Comparison of ENCODE assay signal across 10 cellular contexts in the genomic region with DNA sequence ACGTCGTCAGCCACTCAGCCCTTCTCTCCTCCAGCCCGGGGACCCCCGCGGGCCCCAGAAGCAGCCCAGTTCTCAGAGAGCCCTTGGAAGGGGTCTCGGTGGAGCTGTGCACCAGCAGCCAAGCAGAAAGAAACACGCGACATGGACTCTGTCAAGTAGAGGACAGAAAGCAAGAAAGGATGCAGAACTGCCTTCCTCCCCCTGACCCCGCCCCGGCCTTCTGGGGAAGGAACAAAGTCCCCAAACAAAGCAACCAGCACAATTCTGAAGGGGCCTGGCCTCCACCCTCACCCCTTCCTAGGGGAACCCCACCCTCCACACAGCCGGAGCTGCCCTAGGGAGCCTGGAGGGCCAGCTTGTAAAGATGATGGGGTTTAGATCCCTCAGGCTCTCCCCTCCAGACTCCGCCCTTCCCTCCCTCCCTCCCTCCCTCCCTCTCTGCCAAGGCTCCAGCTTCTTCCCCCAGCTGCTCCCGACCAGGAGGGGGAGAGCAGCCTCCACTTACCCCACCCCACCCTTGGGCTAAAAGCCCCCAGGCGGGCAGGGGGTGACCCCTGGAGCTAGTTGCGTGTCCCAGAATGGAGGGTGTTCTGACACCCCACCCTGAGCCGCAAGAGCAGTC. TPM values are rescaled to one million over a fixed set of nuclear protein-coding genes. Genes with fewer than 3 reads are reported as not detected.
A peak's percentile ranks its signal among the peaks of the same experiment; 100 is the strongest.
DNase-seq lines count a peak whose midpoint lies in the region; ATAC-seq and TF ChIP-seq lines count a peak whose summit lies in the region.
"Had no signal": no experiment of that assay in that cellular context is flagged by ENCODE, and none has a peak within 500 bp of the region (broad histone marks: within the 10 kb centered on the region; RNA-seq: fewer than 3 reads in every experiment).

No MANE protein-coding gene starts in this region.

- WGBS in heart right ventricle, 2 donors: 60 to 67% methylated on average over 16 of the region's 16 CpGs
- WGBS in upper lobe of left lung, 2 donors: 41 to 42% methylated on average over 12 to 15 of the region's 16 CpGs
- 76% methylated on average over 8 of the region's 16 CpGs for WGBS in right lobe of liver (ENCODE audit: insufficient coverage, low coverage, low lambda C conversion rate, missing lambda C conversion rate)

- peak in 1 of 8 donors; percentile 0 for ATAC-seq in heart right ventricle
- ATAC-seq in Right ventricle myocardium superior (ENCODE audit: poor library complexity): no peak
- no peak for ATAC-seq in upper lobe of left lung (ENCODE audit: low FRiP score in 2 of 2)
- ATAC-seq in right lobe of liver: no peak
- no peak for ATAC-seq in HG03095 (IDR thresholded peaks at IDR 0.05; ENCODE audit: unreplicated experiment)
- ATAC-seq in HG02763 (IDR thresholded peaks at IDR 0.05; ENCODE audit: unreplicated experiment): no peak

- no peak for DNase-seq in heart right ventricle
- DNase-seq in Right ventricle myocardium superior: no peak
- no peak for DNase-seq in RWPE1 (ENCODE audit: low spot score)
- DNase-seq in upper lobe of left lung: no peak
- no peak for DNase-seq in right lobe of liver
- DNase-seq: DMS153, NCI-H2029 treated with DMSO at 0.1 percent for 48 hours had no signal

- TF ChIP-seq EP300 in upper lobe of left lung (IDR thresholded peaks at IDR 0.05): no peak

- H3K36me3 ChIP-seq in heart right ventricle: peaks cover 0 to 29% (median 0%) of the 10 kb centered on the region in 9 donors
- no peaks in the 10 kb centered on the region for H3K36me3 ChIP-seq in iPS-20b (ENCODE audit: insufficient read depth, low read depth, low read length)
- H3K36me3 ChIP-seq in upper lobe of left lung: peaks cover 0 to 21% (median 10%) of the 10 kb centered on the region in 4 donors
- peaks cover 0 to 3% (median 0%) of the 10 kb centered on the region in 4 donors for H3K36me3 ChIP-seq in right lobe of liver

- intact Hi-C loops in heart right ventricle (cut with DNase I): loop anchor here in 2 of 10 donors (5.0 kb wide), 2 partner anchors 113 to 118 kb away; no protein-coding TSS in a partner anchor
- intact Hi-C loops in Right ventricle myocardium superior (cut with DNase I): loop anchor here (2.0 kb wide), 1 partner anchor 112 kb away; no protein-coding TSS in a partner anchor
- intact Hi-C loops in right lobe of liver (cut with DNase I): loop anchor here in 1 of 2 donors (5.0 to 10.0 kb wide), 2 partner anchors 60 to 113 kb away; no protein-coding TSS in a partner anchor

- no peaks in the 10 kb centered on the region for H3K9me3 ChIP-seq in heart right ventricle
- H3K9me3 ChIP-seq in iPS-20b (ENCODE audit: insufficient read depth, low read depth, low read length): no peaks in the 10 kb centered on the region
- H3K9me3 ChIP-seq in upper lobe of left lung: no peaks in the 10 kb centered on the region
- no peaks in the 10 kb centered on the region for H3K9me3 ChIP-seq in right lobe of liver

- H3K27ac ChIP-seq in heart right ventricle (peak overlapping the region; percentile 43 to 96 (median 90)), RWPE1 (peak overlapping the region; percentile 72), iPS-20b (ENCODE audit: low read length) (no peak overlapping the region), upper lobe of left lung (peak overlapping the region; percentile 92 to 98 (median 95)), right lobe of liver (no peak overlapping the region)

- H3K27me3 ChIP-seq in heart right ventricle (no peaks in the 10 kb centered on the region), iPS-20b (ENCODE audit: insufficient read depth, low read length) (peaks cover 100% of the 10 kb centered on the region), upper lobe of left lung (no peaks in the 10 kb centered on the region), right lobe of liver (peaks cover 0 to 6% of the 10 kb centered on the region in 2 donors)

- TF ChIP-seq CTCF in heart right ventricle (IDR thresholded peaks at IDR 0.05) (no peak), RWPE1 (conservative IDR thresholded peaks at IDR 0.05; ENCODE audit: low read depth) (no peak), upper lobe of left lung (IDR thresholded peaks at IDR 0.05) (no peak), right lobe of liver (IDR thresholded peaks at IDR 0.05) (no peak)

- CTCF ChIA-PET in RWPE1 (lab: Yijun Ruan, JAX): interaction anchor here (0.6 to 3.4 kb wide), 7 partner anchors 15 to 182 kb away, joined by 3 to 37 read pairs (median 6); no protein-coding TSS in a partner anchor

- peaks cover 43 to 97% (median 91%) of the 10 kb centered on the region in 9 donors for H3K4me1 ChIP-seq in heart right ventricle
- peaks cover 11% of the 10 kb centered on the region; the same call in 1 of the 2 replicates for H3K4me1 ChIP-seq in iPS-20b (ENCODE audit: insufficient read depth, low read length)
- peaks cover 66 to 97% (median 79%) of the 10 kb centered on the region in 4 donors for H3K4me1 ChIP-seq in upper lobe of left lung
- H3K4me1 ChIP-seq in right lobe of liver: peaks cover 0 to 29% (median 3%) of the 10 kb centered on the region in 4 donors

- H3K4me3 ChIP-seq in heart right ventricle (peak overlapping the region in 5 of 10 donors; percentile 18 to 65 (median 26)), iPS-20b (ENCODE audit: low read length) (peak overlapping the region; percentile 62; the same call in 1 of the 2 replicates), upper lobe of left lung (peak overlapping the region in 3 of 4 donors; percentile 26 to 59 (median 37)), right lobe of liver (no peak overlapping the region)

- TF ChIP-seq POLR2A in upper lobe of left lung (IDR thresholded peaks at IDR 0.05): no peak
- TF ChIP-seq POLR2A in right lobe of liver (IDR thresholded peaks at IDR 0.05): no peak

- POLR2A ChIA-PET in RWPE1 (lab: Yijun Ruan, JAX; ENCODE audit: low non-redundant PET): no interaction called here

- H3K9ac ChIP-seq in iPS-20b (ENCODE audit: low read depth, low read length): no peak overlapping the region

RNA-seq across cellular contexts. Expression of a gene that starts 7.8 kb away (rescaled TPM):
- 1 to 10 TPM; 3.4 to 9.9 (median 6.1) TPM for total RNA-seq in heart right ventricle
- polyA plus RNA-seq in heart right ventricle: 10 to 100 TPM; 11.5 to 13.0 TPM
- 7.2 TPM for total RNA-seq in Right ventricle myocardium superior
- total RNA-seq in upper lobe of left lung: 10 to 100 TPM; 22.6 to 55.5 (median 31.4) TPM
- 1 to 10 TPM; 1.1 to 3.7 (median 2.3) TPM for total RNA-seq in right lobe of liver

RNA-seq across cellular contexts. Expression of a gene that starts 21.7 kb away (rescaled TPM):
- total RNA-seq in heart right ventricle: 10 to 100 TPM; 10.5 to 22.4 (median 14.2) TPM
- 10 to 100 TPM; 33.1 to 54.0 TPM for polyA plus RNA-seq in heart right ventricle
- 18.4 TPM for total RNA-seq in Right ventricle myocardium superior
- 10 to 100 TPM; 27.2 to 92.2 (median 33.1) TPM for total RNA-seq in upper lobe of left lung
- total RNA-seq in right lobe of liver: 10 to 100 TPM; 15.0 to 20.5 (median 17.2) TPM

RNA-seq across cellular contexts. Expression of a gene that starts 23.2 kb away (rescaled TPM):
- total RNA-seq in heart right ventricle: 10 to 100 TPM; 31.1 to 58.0 (median 35.1) TPM
- polyA plus RNA-seq in heart right ventricle: 10 to 100 TPM; 23.9 to 25.0 TPM
- total RNA-seq in Right ventricle myocardium superior: 44.6 TPM
- 10 to 100 TPM; 22.0 to 96.1 (median 55.7) TPM for total RNA-seq in upper lobe of left lung
- 10 to 100 TPM; 19.2 to 30.3 (median 26.4) TPM for total RNA-seq in right lobe of liver

RNA-seq across cellular contexts. Expression of a gene that starts 55.3 kb away (rescaled TPM):
- total RNA-seq in heart right ventricle (10 to 100 TPM; 18.7 to 50.4 (median 25.4) TPM), Right ventricle myocardium superior (38.2 TPM), upper lobe of left lung (100 to 1,000 TPM in 4 of 6 donors, 10 to 100 TPM in 2; 80.0 to 348 (median 107) TPM), right lobe of liver (10 to 100 TPM; 18.2 to 41.5 (median 23.4) TPM)
- 10 to 100 TPM; 60.5 to 69.9 TPM for polyA plus RNA-seq in heart right ventricle

RNA-seq across cellular contexts. Expression of a gene that starts 55.3 kb away (rescaled TPM):
- 10 to 100 TPM; 19.2 to 54.6 (median 36.0) TPM for total RNA-seq in heart right ventricle
- 10 to 100 TPM; 29.5 to 42.8 TPM for polyA plus RNA-seq in heart right ventricle
- total RNA-seq in Right ventricle myocardium superior: 17.7 TPM
- total RNA-seq in upper lobe of left lung: 100 to 1,000 TPM in 4 of 6 donors, 10 to 100 TPM in 2; 94.3 to 246 (median 129) TPM
- 10 to 100 TPM; 19.1 to 86.6 (median 23.8) TPM for total RNA-seq in right lobe of liver

Comparison
In these comparisons a context has a peak if more than half of its experiments do, and no peak if none do; other contexts are left out.
1. H3K27ac ChIP-seq: peak in heart right ventricle (10 of 10), RWPE1 (single experiment) and upper lobe of left lung (4 of 4); none in iPS-20b (single experiment) and right lobe of liver (0 of 3).
2. H3K4me3 ChIP-seq: peak in iPS-20b (single experiment) and upper lobe of left lung (3 of 4); none in right lobe of liver (0 of 3).